Comparison of ENCODE assay signal across 8 cellular contexts in the genomic region with DNA sequence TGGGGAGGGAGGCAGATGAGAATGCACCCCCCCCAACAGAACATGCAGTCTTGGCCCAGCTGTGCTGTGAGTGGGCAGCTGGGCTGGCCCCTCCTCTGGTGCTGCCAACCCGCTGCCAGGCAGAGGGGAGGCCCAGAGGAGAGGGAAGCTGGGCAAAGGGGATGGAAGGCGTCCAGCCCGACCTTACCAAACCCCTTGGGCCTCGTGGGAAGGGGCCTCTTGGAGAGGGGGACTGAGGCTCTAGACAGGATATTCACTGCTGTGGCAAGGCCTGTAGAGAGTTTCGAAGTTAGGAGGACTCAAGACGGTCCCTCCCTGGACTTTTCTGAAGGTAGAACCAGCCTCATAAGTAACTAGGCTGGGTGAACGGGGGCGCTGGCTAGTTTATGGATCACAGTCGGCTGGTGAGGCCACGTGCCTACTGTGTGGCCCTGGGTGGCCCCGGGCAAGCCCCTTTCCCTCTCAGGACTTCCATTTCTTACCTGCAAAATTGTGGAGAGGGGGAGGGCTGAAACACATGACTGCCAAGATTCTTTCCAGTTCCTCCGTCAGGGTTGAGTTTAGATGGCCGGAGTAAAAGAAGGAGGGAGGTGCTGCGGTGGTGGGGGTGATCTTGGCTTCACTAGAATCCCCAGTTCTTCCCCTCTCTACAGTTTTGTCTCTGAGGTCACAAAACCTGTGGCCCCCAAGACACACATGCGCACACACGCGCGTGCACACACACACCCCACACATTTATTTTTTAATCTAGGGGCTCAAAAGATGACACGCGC. TPM values are rescaled to one million over a fixed set of nuclear protein-coding genes. Genes with fewer than 3 reads are reported as not detected.
DNase-seq lines count a peak whose midpoint lies in the region; ATAC-seq, FAIRE-seq and TF ChIP-seq lines count a peak whose summit lies in the region.

No MANE protein-coding gene starts in this region.

- peak overlapping the region; percentile 16; the same call in 1 of the 2 replicates for H3K9ac ChIP-seq in MM.1S (ENCODE audit: low read length)

- H3K36me3 ChIP-seq in MM.1S (replicated peaks; ENCODE audit: insufficient read depth, low read length) = no peaks in the 10 kb centered on the region
- peaks cover 0 to 16% of the 10 kb centered on the region in 2 donors for H3K36me3 ChIP-seq in psoas muscle (ENCODE audit: insufficient read depth in 1 of 2, low read depth in 1 of 2)

- TF ChIP-seq CTCF in MM.1S (IDR thresholded peaks at IDR 0.05; ENCODE audit: low read length) (no peak), psoas muscle (IDR thresholded peaks at IDR 0.05) (no peak)

- ATAC-seq in psoas muscle (peak; percentile 34 to 54 (median 42)), HG03469 (IDR thresholded peaks at IDR 0.05; ENCODE audit: unreplicated experiment) (no peak)

- intact Hi-C loops in cardiac septum (cut with DNase I) = loop anchor here (5.0 kb wide), 1 partner anchor 40 kb away; no protein-coding TSS in a partner anchor
- intact Hi-C loops in psoas muscle (cut with DNase I) = no loop called here

- H2AFZ ChIP-seq in MM.1S (ENCODE audit: low read length) = peak overlapping the region; percentile 63

- H3K4me3 ChIP-seq in MM.1S (ENCODE audit: low read length) = peak overlapping the region; percentile 56
- H3K4me3 ChIP-seq in psoas muscle = peak overlapping the region; percentile 75

- CTCF ChIA-PET in activated naive CD4-positive, alpha-beta T cell treated with anti-CD3 and anti-CD28 coated beads, Interleukin-2, amount 10 ng/mL, durations not matched to agents 7 days and 5 days (lab: Charles Lee) = interaction anchor here (1.3 to 3.5 kb wide), 5 partner anchors 26 to 119 kb away, joined by 4 to 29 read pairs (median 7); no protein-coding TSS in a partner anchor

- H3K4me2 ChIP-seq in MM.1S (ENCODE audit: low read depth, low read length) = peak overlapping the region; percentile 86; the same call in 1 of the 2 replicates

- no peaks in the 10 kb centered on the region for H3K9me2 ChIP-seq in MM.1S (replicated peaks; ENCODE audit: insufficient read depth, low read length)

- H3K4me3 Mint-ChIP-seq in activated naive CD4-positive, alpha-beta T cell treated with anti-CD3 and anti-CD28 coated beads, Interleukin-2, amount 10 ng/mL, durations not matched to agents 7 days and 5 days = peak overlapping the region; percentile 97

- H3F3A ChIP-seq in MM.1S (ENCODE audit: insufficient read depth, low read length) = no peaks in the 10 kb centered on the region

- WGBS in psoas muscle, 3 donors = 18 to 22% (median 19%) methylated on average over 20 of the region's 20 CpGs

- H3K36me3 Mint-ChIP-seq in activated naive CD4-positive, alpha-beta T cell treated with anti-CD3 and anti-CD28 coated beads, Interleukin-2, amount 10 ng/mL, durations not matched to agents 7 days and 5 days = peaks cover 20% of the 10 kb centered on the region

- H3K4me1 ChIP-seq in MM.1S (ENCODE audit: low read length) = no peaks in the 10 kb centered on the region
- peaks cover 13% of the 10 kb centered on the region for H3K4me1 ChIP-seq in psoas muscle

- H3K79me2 ChIP-seq in MM.1S (ENCODE audit: low read length) = no peaks in the 10 kb centered on the region

- H3K9me3 ChIP-seq in MM.1S (replicated peaks; ENCODE audit: insufficient read depth, low read length) (no peaks in the 10 kb centered on the region), psoas muscle (no peaks in the 10 kb centered on the region)

- H3K27ac Mint-ChIP-seq in activated naive CD4-positive, alpha-beta T cell treated with anti-CD3 and anti-CD28 coated beads, Interleukin-2, amount 10 ng/mL, durations not matched to agents 7 days and 5 days = peak overlapping the region; percentile 96

- FAIRE-seq in GM18507 (lab: Jason Lieb, UNC) = peak; percentile 72

- no peaks in the 10 kb centered on the region for H3K27me3 Mint-ChIP-seq in activated naive CD4-positive, alpha-beta T cell treated with anti-CD3 and anti-CD28 coated beads, Interleukin-2, amount 10 ng/mL, durations not matched to agents 7 days and 5 days

- H3K4me1 Mint-ChIP-seq in activated naive CD4-positive, alpha-beta T cell treated with anti-CD3 and anti-CD28 coated beads, Interleukin-2, amount 10 ng/mL, durations not matched to agents 7 days and 5 days = peaks cover 62% of the 10 kb centered on the region

- H3K9me3 Mint-ChIP-seq in activated naive CD4-positive, alpha-beta T cell treated with anti-CD3 and anti-CD28 coated beads, Interleukin-2, amount 10 ng/mL, durations not matched to agents 7 days and 5 days = no peaks in the 10 kb centered on the region

- H3K27me3 ChIP-seq in MM.1S (replicated peaks; ENCODE audit: insufficient read depth, low read length) = peaks cover 15% of the 10 kb centered on the region
- no peaks in the 10 kb centered on the region for H3K27me3 ChIP-seq in psoas muscle (ENCODE audit: insufficient read depth in 3 of 3, low read length in 2 of 3)

- H3K27ac ChIP-seq in MM.1S (ENCODE audit: low read length) = no peak overlapping the region
- peak overlapping the region; percentile 87 for H3K27ac ChIP-seq in psoas muscle

- H4K20me1 ChIP-seq in MM.1S (ENCODE audit: insufficient read depth, low read length) = no peaks in the 10 kb centered on the region

- DNase-seq in GM18507 (ENCODE audit: extremely low spot score, insufficient read length, low read depth) = no peak
- DNase-seq in MM.1S = no peak
- DNase-seq in activated naive CD4-positive, alpha-beta T cell treated with anti-CD3 and anti-CD28 coated beads, Interleukin-2, amount 10 ng/mL, durations not matched to agents 7 days and 5 days = peak; percentile 56
- peak; percentile 75 for DNase-seq in cardiac septum (ENCODE audit: low spot score)
- DNase-seq in psoas muscle = peak; percentile 47 to 73
- DNase-seq in RKO (ENCODE audit: low spot score) = no peak
- DNase-seq in GOT3 (lab: John Stamatoyannopoulos, UW) = no peak

RNA-seq across cellular contexts. Expression of a gene that starts 0.8 kb away (rescaled TPM):
- total RNA-seq in cardiac septum (12.1 TPM), psoas muscle (10 to 100 TPM; 17.3 to 31.5 (median 23.9) TPM)
- polyA plus RNA-seq in psoas muscle = 10 to 100 TPM in 2 of 3 donors, 1 to 10 TPM in 1; 8.1 to 12.5 (median 10.5) TPM

RNA-seq across cellular contexts. Expression of a gene that starts 11.3 kb away (rescaled TPM):
- total RNA-seq in cardiac septum = 32.8 TPM
- total RNA-seq in psoas muscle = 10 to 100 TPM; 68.8 to 90.1 (median 81.6) TPM
- polyA plus RNA-seq in psoas muscle = 10 to 100 TPM; 15.9 to 61.3 (median 40.2) TPM

Comparison
In these comparisons a context has a peak if more than half of its experiments do, and no peak if none do; other contexts are left out.
1. DNase-seq: peak in activated naive CD4-positive, alpha-beta T cell treated with anti-CD3 and anti-CD28 coated beads, Interleukin-2, amount 10 ng/mL, durations not matched to agents 7 days and 5 days (single experiment), cardiac septum (single experiment) and psoas muscle (2 of 2); none in GM18507 (single experiment), MM.1S (single experiment), RKO (single experiment) and GOT3 (single experiment).